21 cellular contexts compared by ENCODE assay signal in genomic region chr1:203465146-203465798, GRCh38. TPM values are rescaled to one million over a fixed set of nuclear protein-coding genes. Genes with fewer than 3 reads are reported as not detected.
DNase-seq lines count a peak whose midpoint lies in the region; ATAC-seq and TF ChIP-seq lines count a peak whose summit lies in the region.
"Had no signal": no experiment of that assay in that cellular context is flagged by ENCODE, and none has a peak within 500 bp of the region (broad histone marks: within the 10 kb centered on the region; RNA-seq: fewer than 3 reads in every experiment).

No MANE protein-coding gene starts in this region.

- no peak overlapping the region for H3K27ac Mint-ChIP-seq in nephron progenitor cell
- H3K27ac Mint-ChIP-seq: activated naive CD4-positive, alpha-beta T cell treated with anti-CD3 and anti-CD28 coated beads, Interleukin-2, amount 50 U/mL, for 24 hours had no signal

- no peaks in the 10 kb centered on the region for H3K36me3 Mint-ChIP-seq in nephron progenitor cell (ENCODE audit: low read depth)
- H3K36me3 Mint-ChIP-seq: activated naive CD4-positive, alpha-beta T cell treated with anti-CD3 and anti-CD28 coated beads, Interleukin-2, amount 50 U/mL, for 24 hours; naive B cell had no signal

- peak overlapping the region; percentile 32 for H3K27ac ChIP-seq in colonic mucosa
- peak overlapping the region; percentile 81 to 85 for H3K27ac ChIP-seq in right atrium auricular region
- H3K27ac ChIP-seq in prostate gland = peak overlapping the region; percentile 78 to 85
- peak overlapping the region; percentile 55 to 81 (median 74) for H3K27ac ChIP-seq in upper lobe of left lung
- H3K27ac ChIP-seq: cardiac muscle cell, PC-9 had no signal

- DNase-seq in colonic mucosa (no peak), right atrium auricular region (ENCODE audit: low spot score) (peak; percentile 74), prostate gland (ENCODE audit: low spot score) (peak; percentile 55), upper lobe of left lung (no peak), nephron progenitor cell (no peak), nucleus accumbens (lab: John Stamatoyannopoulos, UW) (no peak), kidney glomerular epithelial cell (lab: John Stamatoyannopoulos, UW) (no peak)
- DNase-seq: activated CD4-positive, alpha-beta T cell treated with anti-CD3 and anti-CD28 coated beads, Interleukin-2, amount 50 U/mL, for 1 hour; Calu3; glutamatergic neuron; HCEC 1CT; MG63; naive B cell; NCI-H510A treated with DMSO at 0.1 percent for 48 hours; PC-9; SK-N-SH had no signal

- 63% methylated on average over 11 of the region's 11 CpGs for WGBS in prostate gland
- WGBS in upper lobe of left lung, 2 donors = 68 to 85% methylated on average over 9 to 11 of the region's 11 CpGs

- H3K27me3 Mint-ChIP-seq in nephron progenitor cell (ENCODE audit: low read depth, poor library complexity) = peaks cover 28% of the 10 kb centered on the region

- no peaks in the 10 kb centered on the region for H3K9me3 Mint-ChIP-seq in nephron progenitor cell
- H3K9me3 Mint-ChIP-seq: activated naive CD4-positive, alpha-beta T cell treated with anti-CD3 and anti-CD28 coated beads, Interleukin-2, amount 50 U/mL, for 24 hours; naive B cell had no signal

- H3K9me3 ChIP-seq in colonic mucosa (no peaks in the 10 kb centered on the region), right atrium auricular region (no peaks in the 10 kb centered on the region), prostate gland (no peaks in the 10 kb centered on the region), upper lobe of left lung (no peaks in the 10 kb centered on the region)
- H3K9me3 ChIP-seq: MG63, SK-N-SH had no signal

- TF ChIP-seq POLR2A in prostate gland (IDR thresholded peaks at IDR 0.05) (no peak), upper lobe of left lung (IDR thresholded peaks at IDR 0.05) (no peak)

- no peak overlapping the region for H3K4me3 Mint-ChIP-seq in nephron progenitor cell
- H3K4me3 Mint-ChIP-seq: activated naive CD4-positive, alpha-beta T cell treated with anti-CD3 and anti-CD28 coated beads, Interleukin-2, amount 50 U/mL, for 24 hours; naive B cell had no signal

- peaks cover 58% of the 10 kb centered on the region for H3K4me1 Mint-ChIP-seq in nephron progenitor cell
- H3K4me1 Mint-ChIP-seq: activated naive CD4-positive, alpha-beta T cell treated with anti-CD3 and anti-CD28 coated beads, Interleukin-2, amount 50 U/mL, for 24 hours had no signal

- no peak for TF ChIP-seq EP300 in upper lobe of left lung (IDR thresholded peaks at IDR 0.05)

- H3K27me3 ChIP-seq in colonic mucosa (no peaks in the 10 kb centered on the region), right atrium auricular region (no peaks in the 10 kb centered on the region), prostate gland (replicated peaks; ENCODE audit: insufficient read depth) (no peaks in the 10 kb centered on the region), upper lobe of left lung (no peaks in the 10 kb centered on the region)
- H3K27me3 ChIP-seq: cardiac muscle cell, MG63 had no signal

- ATAC-seq in upper lobe of left lung (ENCODE audit: low FRiP score in 2 of 2) = no peak
- ATAC-seq in HG03095 (IDR thresholded peaks at IDR 0.05; ENCODE audit: unreplicated experiment) = no peak
- ATAC-seq: HepG2 had no signal

- H3K9ac ChIP-seq in colonic mucosa (ENCODE audit: low read depth in 2 of 2, low read length in 2 of 2) = no peak overlapping the region
- H3K9ac ChIP-seq: SK-N-SH had no signal

- no peaks in the 10 kb centered on the region for H3K4me1 ChIP-seq in colonic mucosa
- H3K4me1 ChIP-seq in right atrium auricular region = peaks cover 0 to 53% of the 10 kb centered on the region in 2 donors
- peaks cover 6% of the 10 kb centered on the region for H3K4me1 ChIP-seq in prostate gland (replicated peaks)
- peaks cover 6 to 11% (median 10%) of the 10 kb centered on the region in 4 donors for H3K4me1 ChIP-seq in upper lobe of left lung

- intact Hi-C loops in colonic mucosa (cut with DNase I) = no loop called here
- intact Hi-C loops in prostate gland (cut with DNase I) = loop anchor here (2.0 kb wide), 2 partner anchors 16 to 92 kb away; no protein-coding TSS in a partner anchor

- TF ChIP-seq CTCF in colonic mucosa (IDR thresholded peaks at IDR 0.05) (no peak), right atrium auricular region (IDR thresholded peaks at IDR 0.05) (no peak), prostate gland (IDR thresholded peaks at IDR 0.05) (no peak), upper lobe of left lung (IDR thresholded peaks at IDR 0.05) (no peak), nephron progenitor cell (IDR thresholded peaks at IDR 0.05) (no peak)

- H3K36me3 ChIP-seq in colonic mucosa (no peaks in the 10 kb centered on the region), right atrium auricular region (no peaks in the 10 kb centered on the region), prostate gland (no peaks in the 10 kb centered on the region), upper lobe of left lung (no peaks in the 10 kb centered on the region)
- H3K36me3 ChIP-seq: cardiac muscle cell, MG63 had no signal

- H3K4me3 ChIP-seq in colonic mucosa (no peak overlapping the region), right atrium auricular region (no peak overlapping the region), prostate gland (no peak overlapping the region), upper lobe of left lung (no peak overlapping the region)
- H3K4me3 ChIP-seq: cardiac muscle cell, MG63, PC-9 had no signal

RNA-seq across cellular contexts. Expression of gene PRELP, which starts 10.3 kb away (rescaled TPM):
- 1 to 10 TPM; 2.4 to 9.3 TPM for total RNA-seq in colonic mucosa
- 100 to 1,000 TPM in 1 of 2 donors, 10 to 100 TPM in 1; 54.5 to 243 TPM for total RNA-seq in right atrium auricular region
- total RNA-seq in prostate gland = 10 to 100 TPM; 17.9 to 43.2 TPM
- 100 to 1,000 TPM in 1 of 6 donors, 10 to 100 TPM in 5; 30.4 to 104 (median 47.3) TPM for total RNA-seq in upper lobe of left lung
- total RNA-seq: Calu3, cardiac muscle cell, HepG2, PC-9 had no signal

RNA-seq across cellular contexts. Expression of gene OPTC, which starts 28.7 kb away (rescaled TPM):
- total RNA-seq in colonic mucosa (not detected), right atrium auricular region (not detected), prostate gland (not detected), upper lobe of left lung (not detected)
- total RNA-seq: Calu3, cardiac muscle cell, HepG2, kidney, PC-9 had no signal

Comparison
In these comparisons a context has a peak if more than half of its experiments do, and no peak if none do; other contexts are left out.
1. DNase-seq: peak in right atrium auricular region (single experiment) and prostate gland (single experiment); none in colonic mucosa (single experiment), upper lobe of left lung (0 of 2), nephron progenitor cell (single experiment), nucleus accumbens (0 of 56) and kidney glomerular epithelial cell (single experiment).
2. H3K27ac ChIP-seq: peak in every context shown above with its lines; median percentile 83 in right atrium auricular region; 82 in prostate gland; 74 in upper lobe of left lung; 32 in colonic mucosa.